ENCODE assay signal across 8 cellular contexts in the genomic region with DNA sequence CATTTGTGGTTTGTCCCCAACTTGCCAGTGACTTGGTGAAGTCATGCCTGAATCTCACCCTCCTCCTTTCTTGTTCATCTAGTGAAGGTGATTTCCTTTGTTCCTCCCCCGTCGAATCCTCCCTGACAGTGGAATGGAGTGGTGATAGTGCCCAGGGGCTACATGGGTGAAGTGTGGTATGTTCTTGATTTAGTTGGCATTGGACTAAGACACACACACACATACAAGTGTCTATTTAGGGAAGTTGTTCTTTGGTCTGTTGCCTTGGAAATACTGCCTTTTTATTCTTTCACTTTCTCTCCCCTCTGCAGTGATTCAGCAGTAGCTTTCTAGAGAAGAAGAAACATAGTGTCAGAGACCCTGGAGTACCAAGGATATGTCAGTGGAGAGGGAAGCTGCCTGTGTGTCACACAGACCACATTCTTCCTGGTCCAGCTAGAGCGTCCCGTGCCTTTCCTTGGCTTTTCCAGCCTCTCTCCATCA. TPM values are rescaled to one million over a fixed set of nuclear protein-coding genes. Genes with fewer than 3 reads are reported as not detected.
DNase-seq lines count a peak whose midpoint lies in the region; ATAC-seq and TF ChIP-seq lines count a peak whose summit lies in the region.

No MANE protein-coding gene starts in this region.

- H3K27me3 Mint-ChIP-seq in progenitor cell of endocrine pancreas = no peaks in the 10 kb centered on the region

- peaks cover 38% of the 10 kb centered on the region for H3K36me3 Mint-ChIP-seq in stimulated activated effector memory CD8-positive, alpha-beta T cell treated with anti-CD3 and anti-CD28 coated beads, Interleukin-12 subunit alpha, Interleukin-12 subunit beta, amount 100 ng/mL, for 72 hours
- H3K36me3 Mint-ChIP-seq in progenitor cell of endocrine pancreas (ENCODE audit: insufficient read depth) = peaks cover 2% of the 10 kb centered on the region

- peaks cover 95% of the 10 kb centered on the region for H3K4me1 Mint-ChIP-seq in stimulated activated effector memory CD8-positive, alpha-beta T cell treated with anti-CD3 and anti-CD28 coated beads, Interleukin-12 subunit alpha, Interleukin-12 subunit beta, amount 100 ng/mL, for 72 hours
- peaks cover 8% of the 10 kb centered on the region for H3K4me1 Mint-ChIP-seq in progenitor cell of endocrine pancreas (ENCODE audit: low read depth)

- peak overlapping the region; percentile 65 for H3K4me3 Mint-ChIP-seq in stimulated activated effector memory CD8-positive, alpha-beta T cell treated with anti-CD3 and anti-CD28 coated beads, Interleukin-12 subunit alpha, Interleukin-12 subunit beta, amount 100 ng/mL, for 72 hours
- no peak overlapping the region for H3K4me3 Mint-ChIP-seq in progenitor cell of endocrine pancreas (ENCODE audit: low read depth)

- peak overlapping the region; percentile 87 for H3K27ac Mint-ChIP-seq in stimulated activated effector memory CD8-positive, alpha-beta T cell treated with anti-CD3 and anti-CD28 coated beads, Interleukin-12 subunit alpha, Interleukin-12 subunit beta, amount 100 ng/mL, for 72 hours
- no peak overlapping the region for H3K27ac Mint-ChIP-seq in progenitor cell of endocrine pancreas

- H3K36me3 ChIP-seq in effector memory CD4-positive, alpha-beta T cell (ENCODE audit: control insufficient read depth, insufficient read depth, low read length) = no peaks in the 10 kb centered on the region

- peak; percentile 46 for DNase-seq in EH (ENCODE audit: low read depth)
- DNase-seq in NOMO-1 treated with dmso at 0.1 percent for 144 hours (lab: John Stamatoyannopoulos, UW; ENCODE audit: unreplicated experiment) = peak; percentile 58
- DNase-seq in effector memory CD4-positive, alpha-beta T cell = no peak
- DNase-seq in stimulated activated effector memory CD8-positive, alpha-beta T cell treated with anti-CD3 and anti-CD28 coated beads, Interleukin-12 subunit alpha, Interleukin-12 subunit beta, amount 100 ng/mL, for 72 hours (ENCODE audit: low spot score in 2 of 2) = peak in 1 of 2 donors; percentile 74
- DNase-seq in NCI-H1417 treated with DMSO at 0.1 percent for 48 hours (lab: John Stamatoyannopoulos, UW) = no peak
- DNase-seq in progenitor cell of endocrine pancreas (ENCODE audit: low spot score, unreplicated experiment) = no peak

- peaks cover 88% of the 10 kb centered on the region for H3K4me1 ChIP-seq in effector memory CD4-positive, alpha-beta T cell (ENCODE audit: control insufficient read depth, insufficient read depth, low read length, poor library complexity, severe bottlenecking)

- no peaks in the 10 kb centered on the region for H3K9me3 ChIP-seq in effector memory CD4-positive, alpha-beta T cell (ENCODE audit: control insufficient read depth, low read length)

- no peaks in the 10 kb centered on the region for H3K9me3 Mint-ChIP-seq in stimulated activated effector memory CD8-positive, alpha-beta T cell treated with anti-CD3 and anti-CD28 coated beads, Interleukin-12 subunit alpha, Interleukin-12 subunit beta, amount 100 ng/mL, for 72 hours
- no peaks in the 10 kb centered on the region for H3K9me3 Mint-ChIP-seq in progenitor cell of endocrine pancreas (ENCODE audit: low read depth)

- peak; percentile 42 for ATAC-seq in GM21526 (IDR thresholded peaks at IDR 0.05; ENCODE audit: low FRiP score, unreplicated experiment)
- ATAC-seq in stimulated activated effector memory CD8-positive, alpha-beta T cell treated with anti-CD3 and anti-CD28 coated beads, Interleukin-12 subunit alpha, Interleukin-12 subunit beta, amount 100 ng/mL, for 72 hours = peak; percentile 65
- ATAC-seq in HG02970 (IDR thresholded peaks at IDR 0.05; ENCODE audit: low FRiP score, unreplicated experiment) = no peak

- H3K27me3 ChIP-seq in effector memory CD4-positive, alpha-beta T cell (replicated peaks; ENCODE audit: control insufficient read depth, insufficient read depth, low read length, poor library complexity, severe bottlenecking) = no peaks in the 10 kb centered on the region

- no peak overlapping the region for H3K4me3 ChIP-seq in effector memory CD4-positive, alpha-beta T cell (ENCODE audit: insufficient read depth, low read depth, low read length, poor library complexity, severe bottlenecking)

- TF ChIP-seq CTCF in progenitor cell of endocrine pancreas (IDR thresholded peaks at IDR 0.05; ENCODE audit: unreplicated experiment) = no peak

- peak overlapping the region; percentile 61 for H3K27ac ChIP-seq in effector memory CD4-positive, alpha-beta T cell (ENCODE audit: insufficient read depth, low read length, poor library complexity, severe bottlenecking)

RNA-seq across cellular contexts. Expression of a gene that starts 10.9 kb away (rescaled TPM):
- total RNA-seq in progenitor cell of endocrine pancreas = 30.5 and 33.0 TPM in 2 replicates

Comparison
In these comparisons a context has a peak if more than half of its experiments do, and no peak if none do; other contexts are left out.
1. DNase-seq: peak in EH (single experiment) and NOMO-1 treated with dmso at 0.1 percent for 144 hours (single experiment); none in effector memory CD4-positive, alpha-beta T cell (0 of 3), NCI-H1417 treated with DMSO at 0.1 percent for 48 hours (single experiment) and progenitor cell of endocrine pancreas (single experiment).